ENCODE assay signal across 31 cellular contexts in the genomic region with DNA sequence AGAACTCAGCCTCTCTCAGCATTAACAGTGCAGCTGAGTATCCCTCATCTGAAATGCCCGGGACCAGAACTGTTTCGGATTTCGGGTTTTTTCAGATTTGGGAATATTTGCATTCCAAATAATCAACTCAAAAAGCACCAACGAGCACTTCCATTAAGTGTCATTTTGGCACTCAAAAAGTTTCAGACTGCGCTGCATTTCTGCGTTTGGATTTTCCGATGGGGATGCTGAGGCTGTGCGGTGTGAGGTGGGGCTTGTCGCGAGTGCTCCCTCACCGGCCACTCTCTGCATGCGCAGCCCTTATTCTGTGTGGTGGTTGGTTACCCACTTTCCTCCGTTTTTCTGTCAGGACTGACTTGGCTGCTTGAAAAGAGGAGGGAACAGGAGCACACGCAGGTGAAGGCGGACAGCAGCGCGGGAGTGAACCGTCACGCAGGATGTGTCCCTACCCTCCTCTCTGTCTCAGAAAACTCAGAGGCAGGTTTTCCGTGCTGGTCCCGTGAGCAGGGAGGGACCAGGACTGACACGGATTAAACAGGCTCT. TPM values are rescaled to one million over a fixed set of nuclear protein-coding genes. Genes with fewer than 3 reads are reported as not detected.
DNase-seq lines count a peak whose midpoint lies in the region; ATAC-seq and TF ChIP-seq lines count a peak whose summit lies in the region.
"Had no signal": no experiment of that assay in that cellular context is flagged by ENCODE, and none has a peak within 500 bp of the region (broad histone marks: within the 10 kb centered on the region; RNA-seq: fewer than 3 reads in every experiment).

No MANE protein-coding gene starts in this region.

- peaks cover 4% of the 10 kb centered on the region for H3K4me1 Mint-ChIP-seq in activated CD4-positive, alpha-beta memory T cell treated with anti-CD3 and anti-CD28 coated beads for 36 hours (ENCODE audit: low read depth)
- H3K4me1 Mint-ChIP-seq: CD14-positive monocyte, endodermal cell had no signal

- no peaks in the 10 kb centered on the region for H3K27me3 Mint-ChIP-seq in activated CD4-positive, alpha-beta memory T cell treated with anti-CD3 and anti-CD28 coated beads for 36 hours
- H3K27me3 Mint-ChIP-seq: activated naive CD8-positive, alpha-beta T cell treated with anti-CD3 and anti-CD28 coated beads, Interleukin-2, amount 10 ng/mL, durations not matched to agents 7 days and 5 days; central memory CD8-positive, alpha-beta T cell; dendritic cell treated with granulocyte-macrophage colony-stimulating factor and Interleukin-4, amounts not matched to agents 40 ng/mL and 50 ng/mL, for 4 days; type B pancreatic cell had no signal

- CTCF ChIA-PET in activated CD4-positive, alpha-beta memory T cell treated with anti-CD3 and anti-CD28 coated beads for 36 hours (lab: Charles Lee) = no interaction called here

- TF ChIP-seq POLR2A in esophagus squamous epithelium (IDR thresholded peaks at IDR 0.05) = no peak

- H3K4me3 ChIP-seq in esophagus squamous epithelium (no peak overlapping the region), parathyroid adenoma (ENCODE audit: low read depth, low read length) (no peak overlapping the region)
- H3K4me3 ChIP-seq: esophagus muscularis mucosa, heart right ventricle, lower lobe of right lung, mucosa of descending colon, right lobe of liver, SJSA1 had no signal

- no peaks in the 10 kb centered on the region for H3K79me2 ChIP-seq in parathyroid adenoma

- H3K27ac Mint-ChIP-seq in activated CD4-positive, alpha-beta memory T cell treated with anti-CD3 and anti-CD28 coated beads for 36 hours = no peak overlapping the region
- H3K27ac Mint-ChIP-seq: activated naive CD8-positive, alpha-beta T cell treated with anti-CD3 and anti-CD28 coated beads, Interleukin-2, amount 10 ng/mL, durations not matched to agents 7 days and 5 days; dendritic cell treated with granulocyte-macrophage colony-stimulating factor and Interleukin-4, amounts not matched to agents 40 ng/mL and 50 ng/mL, for 4 days; endodermal cell had no signal

- H3K36me3 Mint-ChIP-seq in activated CD4-positive, alpha-beta memory T cell treated with anti-CD3 and anti-CD28 coated beads for 36 hours = peaks cover 28% of the 10 kb centered on the region

- WGBS in esophagus squamous epithelium, 2 donors = 84 to 89% methylated on average over 16 to 22 of the region's 22 CpGs

- TF ChIP-seq CTCF in esophagus squamous epithelium (IDR thresholded peaks at IDR 0.05) = no peak
- no peak for TF ChIP-seq CTCF in parathyroid adenoma (IDR thresholded peaks at IDR 0.05)

- H3K9me3 Mint-ChIP-seq in activated CD4-positive, alpha-beta memory T cell treated with anti-CD3 and anti-CD28 coated beads for 36 hours = no peaks in the 10 kb centered on the region
- H3K9me3 Mint-ChIP-seq: activated naive CD8-positive, alpha-beta T cell treated with anti-CD3 and anti-CD28 coated beads, Interleukin-2, amount 10 ng/mL, durations not matched to agents 7 days and 5 days; CD14-positive monocyte; central memory CD8-positive, alpha-beta T cell; dendritic cell treated with granulocyte-macrophage colony-stimulating factor and Interleukin-4, amounts not matched to agents 40 ng/mL and 50 ng/mL, for 4 days; endodermal cell; nephron; type B pancreatic cell had no signal

- H3K36me3 ChIP-seq in esophagus squamous epithelium (peaks cover 8 to 66% (median 9%) of the 10 kb centered on the region in 3 donors), parathyroid adenoma (ENCODE audit: control insufficient read depth, insufficient read depth, low read length) (no peaks in the 10 kb centered on the region)

- H3K27ac ChIP-seq in esophagus squamous epithelium (peak overlapping the region; percentile 58 to 83 (median 70)), parathyroid adenoma (peak overlapping the region; percentile 73)
- H3K27ac ChIP-seq: esophagus muscularis mucosa, heart right ventricle, lower lobe of right lung, SJSA1 had no signal

- no peak overlapping the region for H2AFZ ChIP-seq in parathyroid adenoma

- intact Hi-C loops in Right ventricle myocardium inferior (cut with DNase I) (loop anchor here (10.0 kb wide), 1 partner anchor 738 kb away; no protein-coding TSS in a partner anchor), left cardiac atrium (cut with DNase I) (loop anchor here in 1 of 2 donors (10.0 kb wide), 1 partner anchor 48 kb away; a partner anchor contains a TSS), esophagus squamous epithelium (cut with DNase I) (no loop called here)
- intact Hi-C loops in activated CD4-positive, alpha-beta memory T cell treated with anti-CD3 and anti-CD28 coated beads for 36 hours (cut with micrococcal nuclease) = no loop called here

- peak; percentile 1 for DNase-seq in Right ventricle myocardium inferior (ENCODE audit: missing footprints)
- DNase-seq in left cardiac atrium = no peak
- DNase-seq in esophagus squamous epithelium (lab: John Stamatoyannopoulos, UW) = no peak
- no peak for DNase-seq in NCI-H128 (lab: John Stamatoyannopoulos, UW; ENCODE audit: unreplicated experiment)
- no peak for DNase-seq in amniotic stem cell (lab: John Stamatoyannopoulos, UW)
- DNase-seq in activated CD4-positive, alpha-beta memory T cell treated with anti-CD3 and anti-CD28 coated beads for 36 hours = no peak
- DNase-seq: 8988T; activated CD4-positive, CD25-positive, alpha-beta regulatory T cell; activated gamma-delta T cell treated with Interleukin-2 at 50 U/mL for 16 hours; activated naive CD8-positive, alpha-beta T cell treated with anti-CD3 and anti-CD28 coated beads, Interleukin-2, amount 10 ng/mL, durations not matched to agents 7 days and 5 days; activated T-cell treated with anti-CD3 and anti-CD28 coated beads, Interleukin-2, amount 50 U/mL, for 48 hours; Calu3; endodermal cell; foreskin melanocyte; heart right ventricle; lower lobe of right lung; mucosa of descending colon; NCI-H1694; NCI-H446; posterior cingulate gyrus; right lobe of liver; stimulated activated CD4-positive, alpha-beta T cell treated with anti-CD3 and anti-CD28 coated beads, Interleukin-4, amount 100 ng/mL, for 4 hours had no signal

- POLR2A ChIA-PET in activated CD4-positive, alpha-beta memory T cell treated with anti-CD3 and anti-CD28 coated beads for 36 hours (lab: Charles Lee) = no interaction called here

- no peaks in the 10 kb centered on the region for H3K27me3 ChIP-seq in esophagus squamous epithelium
- no peaks in the 10 kb centered on the region for H3K27me3 ChIP-seq in parathyroid adenoma (ENCODE audit: control insufficient read depth, insufficient read depth, low read length)
- H3K27me3 ChIP-seq: esophagus muscularis mucosa, heart right ventricle, right lobe of liver, SJSA1 had no signal

- H3K9me3 ChIP-seq in esophagus squamous epithelium (no peaks in the 10 kb centered on the region), parathyroid adenoma (ENCODE audit: control insufficient read depth, low read length) (no peaks in the 10 kb centered on the region)
- H3K9me3 ChIP-seq: esophagus muscularis mucosa, heart right ventricle, lower lobe of right lung, mucosa of descending colon, right lobe of liver, SJSA1 had no signal

- no peak overlapping the region for H3K9ac ChIP-seq in parathyroid adenoma

- no peak overlapping the region for H3K4me3 Mint-ChIP-seq in activated CD4-positive, alpha-beta memory T cell treated with anti-CD3 and anti-CD28 coated beads for 36 hours
- H3K4me3 Mint-ChIP-seq: activated naive CD8-positive, alpha-beta T cell treated with anti-CD3 and anti-CD28 coated beads, Interleukin-2, amount 10 ng/mL, durations not matched to agents 7 days and 5 days; CD14-positive monocyte; central memory CD8-positive, alpha-beta T cell; dendritic cell treated with granulocyte-macrophage colony-stimulating factor and Interleukin-4, amounts not matched to agents 40 ng/mL and 50 ng/mL, for 4 days; endodermal cell; nephron had no signal

- peaks cover 12 to 48% (median 22%) of the 10 kb centered on the region in 3 donors for H3K4me1 ChIP-seq in esophagus squamous epithelium
- peaks cover 13% of the 10 kb centered on the region for H3K4me1 ChIP-seq in parathyroid adenoma
- H3K4me1 ChIP-seq: lower lobe of right lung, SJSA1 had no signal

- no peak overlapping the region for H3K4me2 ChIP-seq in parathyroid adenoma (ENCODE audit: low read length)

- ATAC-seq in Right ventricle myocardium inferior (no peak), left cardiac atrium (no peak), HG03280 (IDR thresholded peaks at IDR 0.05; ENCODE audit: unreplicated experiment) (no peak)
- ATAC-seq: heart right ventricle, lower lobe of right lung, mucosa of descending colon had no signal

RNA-seq across cellular contexts. Expression of a gene that starts 8.4 kb away (rescaled TPM):
- total RNA-seq in Right ventricle myocardium inferior = 119 TPM
- 10 to 100 TPM; 64.9 to 65.7 TPM for total RNA-seq in left cardiac atrium
- total RNA-seq in esophagus squamous epithelium = 10 to 100 TPM; 47.6 to 63.2 (median 54.3) TPM
- total RNA-seq in activated CD4-positive, alpha-beta memory T cell treated with anti-CD3 and anti-CD28 coated beads for 36 hours = 10 to 100 TPM; 41.3 to 42.0 TPM

RNA-seq across cellular contexts. Expression of a gene that starts 45.4 kb away (rescaled TPM):
- 17.6 TPM for total RNA-seq in Right ventricle myocardium inferior
- 10 to 100 TPM; 17.2 to 17.6 TPM for total RNA-seq in left cardiac atrium
- total RNA-seq in esophagus squamous epithelium = 10 to 100 TPM; 31.2 to 85.3 (median 51.6) TPM
- total RNA-seq in activated CD4-positive, alpha-beta memory T cell treated with anti-CD3 and anti-CD28 coated beads for 36 hours = 10 to 100 TPM; 43.2 to 46.0 TPM
